In the genomic region with DNA sequence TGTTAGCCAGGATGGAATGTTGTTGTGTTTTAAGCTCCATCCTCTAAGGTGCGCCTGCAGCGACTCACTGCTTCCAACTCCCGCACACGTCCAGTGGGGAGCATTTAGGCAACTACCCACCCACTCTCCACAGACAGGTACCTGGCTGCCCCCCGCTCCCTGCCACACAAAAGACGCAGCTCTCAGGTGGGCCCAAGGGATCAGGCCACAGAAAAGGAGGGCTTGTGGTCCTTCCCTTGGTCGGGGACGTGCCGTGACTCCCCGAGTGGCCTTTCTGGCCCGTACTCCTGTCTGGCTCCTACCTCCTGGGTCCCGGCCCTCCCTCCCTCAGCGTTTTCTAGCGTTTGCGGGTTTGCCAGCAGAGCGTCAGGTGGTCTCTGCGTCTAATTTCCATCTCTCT, we compare ENCODE assay signal across 29 cellular contexts. TPM values are rescaled to one million over a fixed set of nuclear protein-coding genes. Genes with fewer than 3 reads are reported as not detected.
"Had no signal": no experiment of that assay in that cellular context is flagged by ENCODE, and none has a peak within 500 bp of the region (broad histone marks: within the 10 kb centered on the region; RNA-seq: fewer than 3 reads in every experiment).

No MANE protein-coding gene starts in this region.

- H2AFZ ChIP-seq: hepatocyte had no signal

- H3K79me2 ChIP-seq: hepatocyte had no signal

- H3K27me3 ChIP-seq: hepatocyte, ovary, thyroid gland, upper lobe of left lung had no signal

- H3K4me3 ChIP-seq: gastrocnemius medialis, hepatocyte, ovary, prostate gland, smooth muscle cell, stomach, thyroid gland, upper lobe of left lung had no signal

- H3K4me1 ChIP-seq: gastrocnemius medialis, prostate gland, stomach, thyroid gland, upper lobe of left lung had no signal

- H3K36me3 ChIP-seq: gastrocnemius medialis, ovary, prostate gland, stomach, thyroid gland, upper lobe of left lung had no signal

- H3K4me1 Mint-ChIP-seq: central memory CD8-positive, alpha-beta T cell had no signal

- H3K9me3 Mint-ChIP-seq: activated CD4-positive, alpha-beta memory T cell treated with anti-CD3 and anti-CD28 coated beads, Interleukin-2, amount 10 ng/mL, durations not matched to agents 7 days and 5 days; activated CD4-positive, alpha-beta T cell treated with anti-CD3 and anti-CD28 coated beads, Interleukin-2, amount 10 ng/mL, durations not matched to agents 24 days and 14 days; activated T-cell treated with anti-CD3 and anti-CD28 coated beads, Interleukin-2, amount 50 U/mL, for 24 hours; central memory CD8-positive, alpha-beta T cell; memory B cell; natural killer cell treated with Interleukin-12 subunit alpha and Interleukin-12 subunit beta and Interleukin-15 and Interleukin-18, amount 100 ng/mL, for 72 hours; stimulated activated naive B cell treated with anti-CD40 and anti-IgM and Interleukin-4, amounts not matched to agents 10 μg/mL and 1 μg/mL and 100 μg/mL, for 72 hours had no signal

- H3K27ac Mint-ChIP-seq: activated CD4-positive, alpha-beta memory T cell treated with anti-CD3 and anti-CD28 coated beads, Interleukin-2, amount 10 ng/mL, durations not matched to agents 7 days and 5 days; activated CD4-positive, alpha-beta T cell treated with anti-CD3 and anti-CD28 coated beads, Interleukin-2, amount 10 ng/mL, durations not matched to agents 24 days and 14 days; activated T-cell treated with anti-CD3 and anti-CD28 coated beads, Interleukin-2, amount 50 U/mL, for 24 hours; memory B cell; natural killer cell treated with Interleukin-12 subunit alpha and Interleukin-12 subunit beta and Interleukin-15 and Interleukin-18, amount 100 ng/mL, for 72 hours; stimulated activated naive B cell treated with anti-CD40 and anti-IgM and Interleukin-4, amounts not matched to agents 10 μg/mL and 1 μg/mL and 100 μg/mL, for 72 hours had no signal

- DNase-seq: activated CD4-positive, alpha-beta memory T cell treated with anti-CD3 and anti-CD28 coated beads, Interleukin-2, amount 10 ng/mL, durations not matched to agents 7 days and 5 days; activated CD4-positive, alpha-beta T cell treated with anti-CD3 and anti-CD28 coated beads, Interleukin-2, amount 10 ng/mL, durations not matched to agents 24 days and 14 days; activated CD4-positive, CD25-positive, alpha-beta regulatory T cell treated with anti-CD3 and anti-CD28 coated beads, Interleukin-2, amount 50 U/mL, for 72 hours; activated CD8-positive, alpha-beta memory T cell treated with anti-CD3 and anti-CD28 coated beads, Interleukin-2, amount 50 U/mL, for 48 hours; activated gamma-delta T cell; activated naive CD4-positive, alpha-beta T cell treated with anti-CD3 and anti-CD28 coated beads, Interleukin-2, amount 50 U/mL, for 16 hours; activated T-cell treated with anti-CD3 and anti-CD28 coated beads, Interleukin-2, amount 50 U/mL, for 24 hours; effector memory CD4-positive, alpha-beta T cell; gastrocnemius medialis; glutamatergic neuron; islet precursor cell; left cardiac atrium; ovary; retina; stimulated activated CD4-positive, alpha-beta T cell treated with anti-CD3 and anti-CD28 coated beads, Interleukin-2, amount 100 ng/mL, for 24 hours; stimulated activated naive B cell treated with anti-CD40 and anti-IgM and Interleukin-4, amounts not matched to agents 10 μg/mL and 1 μg/mL and 100 μg/mL, for 72 hours; stomach; T-helper 1 cell; thyroid gland had no signal

- FAIRE-seq: colon, TTC549 had no signal

- H3K9me3 ChIP-seq: gastrocnemius medialis, ovary, prostate gland, stomach, thyroid gland, upper lobe of left lung had no signal

- H3K4me2 ChIP-seq: hepatocyte, smooth muscle cell had no signal

- H3K4me3 Mint-ChIP-seq: activated CD4-positive, alpha-beta memory T cell treated with anti-CD3 and anti-CD28 coated beads, Interleukin-2, amount 10 ng/mL, durations not matched to agents 7 days and 5 days; activated CD4-positive, alpha-beta T cell treated with anti-CD3 and anti-CD28 coated beads, Interleukin-2, amount 10 ng/mL, durations not matched to agents 24 days and 14 days; activated T-cell treated with anti-CD3 and anti-CD28 coated beads, Interleukin-2, amount 50 U/mL, for 24 hours; central memory CD8-positive, alpha-beta T cell; memory B cell; natural killer cell treated with Interleukin-12 subunit alpha and Interleukin-12 subunit beta and Interleukin-15 and Interleukin-18, amount 100 ng/mL, for 72 hours; stimulated activated naive B cell treated with anti-CD40 and anti-IgM and Interleukin-4, amounts not matched to agents 10 μg/mL and 1 μg/mL and 100 μg/mL, for 72 hours had no signal

- H3K27ac ChIP-seq: gastrocnemius medialis, hepatocyte, ovary, prostate gland, stomach, thyroid gland, upper lobe of left lung had no signal

- H3K36me3 Mint-ChIP-seq: natural killer cell treated with Interleukin-12 subunit alpha and Interleukin-12 subunit beta and Interleukin-15 and Interleukin-18, amount 100 ng/mL, for 72 hours; stimulated activated naive B cell treated with anti-CD40 and anti-IgM and Interleukin-4, amounts not matched to agents 10 μg/mL and 1 μg/mL and 100 μg/mL, for 72 hours had no signal

RNA-seq across cellular contexts. Expression of gene CRIP1, which starts 20.6 kb away (rescaled TPM):
- total RNA-seq: bronchial epithelial cell had no signal
